Comparison of ENCODE assay signal across 8 cellular contexts in the genomic region with DNA sequence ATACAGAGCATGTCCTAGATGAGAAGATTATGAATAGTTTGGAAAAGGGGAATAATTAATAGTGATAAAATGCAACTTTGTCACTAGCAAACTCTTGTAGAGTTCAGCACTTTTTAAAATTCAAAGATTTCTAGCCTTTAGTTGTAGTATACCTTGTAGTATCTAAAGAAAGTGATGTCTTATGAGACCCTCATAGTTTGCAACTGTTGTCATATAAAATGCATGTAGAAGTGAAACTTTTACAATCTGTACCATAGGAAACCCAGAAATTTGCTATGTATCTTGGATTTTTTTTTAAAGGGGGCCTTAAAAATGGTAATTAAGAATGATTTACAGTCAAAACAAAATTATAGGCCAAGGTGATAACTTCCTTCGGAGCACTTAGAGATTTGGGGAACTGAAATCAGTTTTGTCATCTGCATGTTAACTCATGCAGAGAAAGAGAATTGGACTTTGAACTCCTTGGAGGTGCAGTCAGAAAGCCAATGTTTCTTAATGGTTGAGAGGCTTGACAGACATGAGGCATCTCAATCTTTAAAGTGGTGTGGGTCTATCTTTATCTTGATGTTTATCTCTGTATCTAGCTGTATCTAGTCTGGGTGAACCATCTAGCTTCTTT. TPM values are rescaled to one million over a fixed set of nuclear protein-coding genes. Genes with fewer than 3 reads are reported as not detected.
DNase-seq lines count a peak whose midpoint lies in the region; ATAC-seq and TF ChIP-seq lines count a peak whose summit lies in the region.

No MANE protein-coding gene starts in this region.

- TF ChIP-seq POLR2A in esophagus squamous epithelium (IDR thresholded peaks at IDR 0.05) (peak in 1 of 4 donors; percentile 19), transverse colon (IDR thresholded peaks at IDR 0.05) (no peak)

- POLR2A ChIA-PET in BJ (lab: Charles Lee), result no interaction called here

- H3K4me1 Mint-ChIP-seq in natural killer cell, result peaks cover 16 to 17% of the 10 kb centered on the region in 2 donors

- WGBS in esophagus squamous epithelium, 2 donors, result 17 to 18% methylated on average over 1 of the region's 1 CpG
- 15 to 20% methylated on average over 1 of the region's 1 CpG for WGBS in transverse colon (ENCODE audit: low coverage in 1 of 2), 2 donors

- no peak overlapping the region for H3K27ac Mint-ChIP-seq in natural killer cell

- H3K27ac ChIP-seq in esophagus squamous epithelium, result peak overlapping the region; percentile 94 to 96 (median 94)
- H3K27ac ChIP-seq in transverse colon, result peak overlapping the region; percentile 87 to 95 (median 92)

- CTCF ChIA-PET in BJ (lab: Yijun Ruan, JAX), result interaction anchor here (0.9 kb wide), 1 partner anchor 87 kb away, joined by 3 read pairs; no protein-coding TSS in a partner anchor

- H3K27me3 ChIP-seq in BJ (ENCODE audit: control insufficient read depth, insufficient read depth, low read length), result no peaks in the 10 kb centered on the region
- H3K27me3 ChIP-seq in esophagus squamous epithelium, result no peaks in the 10 kb centered on the region
- H3K27me3 ChIP-seq in transverse colon, result peaks cover 12% of the 10 kb centered on the region

- TF ChIP-seq EP300 in transverse colon (IDR thresholded peaks at IDR 0.05; ENCODE audit: low read depth), result no peak

- H3K9me3 ChIP-seq in esophagus squamous epithelium (no peaks in the 10 kb centered on the region), transverse colon (no peaks in the 10 kb centered on the region)

- no peaks in the 10 kb centered on the region for H3K36me3 ChIP-seq in BJ (ENCODE audit: control insufficient read depth, insufficient read depth, low read length)
- H3K36me3 ChIP-seq in esophagus squamous epithelium, result no peaks in the 10 kb centered on the region
- no peaks in the 10 kb centered on the region for H3K36me3 ChIP-seq in transverse colon

- intact Hi-C loops in esophagus squamous epithelium (cut with DNase I), result no loop called here
- intact Hi-C loops in transverse colon (cut with DNase I; ENCODE audit: low total_unique reads), result no loop called here
- intact Hi-C loops in natural killer cell (cut with micrococcal nuclease), result no loop called here

- H3K9me3 Mint-ChIP-seq in natural killer cell, result no peaks in the 10 kb centered on the region

- no peak overlapping the region for H3K4me3 Mint-ChIP-seq in natural killer cell

- H3K36me3 Mint-ChIP-seq in natural killer cell, result no peaks in the 10 kb centered on the region

- H3K4me3 ChIP-seq in BJ (ENCODE audit: low read depth, low read length), result peak overlapping the region; percentile 58
- H3K4me3 ChIP-seq in esophagus squamous epithelium, result peak overlapping the region; percentile 64 to 81 (median 72)
- H3K4me3 ChIP-seq in transverse colon, result peak overlapping the region; percentile 21 to 75 (median 53)

- DNase-seq in BJ (ENCODE audit: low read depth) (no peak), esophagus squamous epithelium (lab: John Stamatoyannopoulos, UW) (no peak), transverse colon (no peak), natural killer cell (no peak), NCI-H2107 (lab: John Stamatoyannopoulos, UW) (no peak)
- DNase-seq in activated CD4-positive, alpha-beta T cell treated with anti-CD3 and anti-CD28 coated beads for 1 hour, result no peak

- ATAC-seq in GM19468 (IDR thresholded peaks at IDR 0.05; ENCODE audit: extremely low read depth, unreplicated experiment) (peak; percentile 44), HG03521 (IDR thresholded peaks at IDR 0.05; ENCODE audit: unreplicated experiment) (peak; percentile 52), natural killer cell (no peak)

- H3K27me3 Mint-ChIP-seq in natural killer cell (ENCODE audit: low read depth in 2 of 2), result peaks cover 13 to 31% of the 10 kb centered on the region in 2 donors

- in situ Hi-C loops in transverse colon (cut with MboI; ENCODE audit: low pct_ligation_motif_present in 1 of 4, low pct_unique_long_range_greater_than_20kb in 1 of 4, low sequenced_read_pairs in 3 of 4), result no loop called here

- H3K4me1 ChIP-seq in esophagus squamous epithelium (peaks cover 0 to 64% (median 4%) of the 10 kb centered on the region in 3 donors), transverse colon (no peaks in the 10 kb centered on the region)

- no peak for TF ChIP-seq CTCF in BJ (IDR thresholded peaks at IDR 0.05; ENCODE audit: insufficient read depth, low read depth, low read length)
- no peak for TF ChIP-seq CTCF in esophagus squamous epithelium (IDR thresholded peaks at IDR 0.05)
- TF ChIP-seq CTCF in transverse colon (IDR thresholded peaks at IDR 0.05), result no peak
- TF ChIP-seq CTCF in natural killer cell (IDR thresholded peaks at IDR 0.05), result no peak

RNA-seq across cellular contexts. Expression of a gene that starts 1.3 kb away (rescaled TPM):
- polyA plus RNA-seq in BJ (2011; rRNA removed), result 1.5 and 2.9 TPM in 2 replicates
- polyA minus RNA-seq in BJ (2011; rRNA and poly(A)+ RNA removed), result 2.0 and 2.9 TPM in 2 replicates
- 10 to 100 TPM; 10.9 to 21.4 (median 13.4) TPM for total RNA-seq in esophagus squamous epithelium
- total RNA-seq in transverse colon, result 10 to 100 TPM in 2 of 4 donors, 1 to 10 TPM in 2; 1.9 to 30.8 (median 7.9) TPM
- total RNA-seq in natural killer cell, result 1 to 10 TPM; 1.6 to 6.1 (median 3.3) TPM

Comparison
In these comparisons a context has a peak if more than half of its experiments do, and no peak if none do; other contexts are left out.
1. ATAC-seq: peak in GM19468 (single experiment) and HG03521 (single experiment); none in natural killer cell (0 of 3).
2. Peak in every context shown above with its lines, with median percentiles within 50 percentile points of each other: H3K4me3 ChIP-seq.